ENCODE assay signal across 1 cellular context in the genomic region with DNA sequence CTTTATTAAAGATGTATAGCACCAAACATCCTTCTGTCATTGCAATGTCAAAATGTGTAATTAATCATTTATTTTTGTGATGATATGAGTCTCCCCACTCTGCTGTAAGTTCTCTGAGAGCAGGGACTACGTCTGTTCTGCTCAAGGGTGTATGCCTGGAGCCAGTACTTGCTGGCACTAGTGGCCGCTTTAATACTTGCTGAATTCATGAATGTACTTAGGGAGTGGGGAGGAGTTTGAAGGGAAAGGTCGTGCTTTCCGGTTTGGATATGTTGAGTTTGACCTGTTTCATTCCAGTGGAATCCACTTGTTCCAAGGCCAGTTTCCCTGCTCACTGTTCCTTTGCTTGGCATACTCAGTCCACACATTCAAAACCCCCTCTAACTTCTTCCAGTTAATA.
A peak's percentile ranks its signal among the peaks of the same experiment; 100 is the strongest.
TF ChIP-seq lines count a peak whose summit lies in the region.

No MANE protein-coding gene starts in this region.

TF ChIP-seq in HepG2, 621 proteins besides CTCF, POLR2A, EP300 and RAD21 (continued from another document and continues in another):
- TF ChIP-seq TEAD2 (CRISPR knock-in tag; IDR thresholded peaks at IDR 0.05) = no peak
- TF ChIP-seq, protein P1, sequence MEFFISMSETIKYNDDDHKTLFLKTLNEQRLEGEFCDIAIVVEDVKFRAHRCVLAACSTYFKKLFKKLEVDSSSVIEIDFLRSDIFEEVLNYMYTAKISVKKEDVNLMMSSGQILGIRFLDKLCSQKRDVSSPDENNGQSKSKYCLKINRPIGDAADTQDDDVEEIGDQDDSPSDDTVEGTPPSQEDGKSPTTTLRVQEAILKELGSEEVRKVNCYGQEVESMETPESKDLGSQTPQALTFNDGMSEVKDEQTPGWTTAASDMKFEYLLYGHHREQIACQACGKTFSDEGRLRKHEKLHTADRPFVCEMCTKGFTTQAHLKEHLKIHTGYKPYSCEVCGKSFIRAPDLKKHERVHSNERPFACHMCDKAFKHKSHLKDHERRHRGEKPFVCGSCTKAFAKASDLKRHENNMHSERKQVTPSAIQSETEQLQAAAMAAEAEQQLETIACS (CRISPR knock-in tag; IDR thresholded peaks at IDR 0.05) = no peak
- no peak for TF ChIP-seq ZNF598 (CRISPR knock-in tag; IDR thresholded peaks at IDR 0.05; ENCODE audit: borderline replicate concordance)
- no peak for TF ChIP-seq ZNF207 (IDR thresholded peaks at IDR 0.05; ENCODE audit: borderline replicate concordance)
- TF ChIP-seq ZNF644 (CRISPR knock-in tag; IDR thresholded peaks at IDR 0.05; ENCODE audit: low read depth) = 0 out of 2 replicates have a peak, but pooled peaks have one; percentile 46
- no peak for TF ChIP-seq ZSCAN20 (CRISPR knock-in tag; IDR thresholded peaks at IDR 0.05; ENCODE audit: borderline replicate concordance)
- no peak for TF ChIP-seq MED1 (CRISPR knock-in tag; IDR thresholded peaks at IDR 0.05)
- no peak for TF ChIP-seq ERF (CRISPR knock-in tag; IDR thresholded peaks at IDR 0.05)
- TF ChIP-seq BCLAF1 (IDR thresholded peaks at IDR 0.05) = no peak
- peak; percentile 56; the same call in 1 of the 2 replicates for TF ChIP-seq ZNF263 (CRISPR knock-in tag; IDR thresholded peaks at IDR 0.05)
- TF ChIP-seq ATF6 (CRISPR knock-in tag; conservative IDR thresholded peaks at IDR 0.05) = no peak
- peak; percentile 60; the same call in 1 of the 2 replicates for TF ChIP-seq ARID3A (IDR thresholded peaks at IDR 0.05; ENCODE audit: low read depth, low read length)
- TF ChIP-seq, protein P2, sequence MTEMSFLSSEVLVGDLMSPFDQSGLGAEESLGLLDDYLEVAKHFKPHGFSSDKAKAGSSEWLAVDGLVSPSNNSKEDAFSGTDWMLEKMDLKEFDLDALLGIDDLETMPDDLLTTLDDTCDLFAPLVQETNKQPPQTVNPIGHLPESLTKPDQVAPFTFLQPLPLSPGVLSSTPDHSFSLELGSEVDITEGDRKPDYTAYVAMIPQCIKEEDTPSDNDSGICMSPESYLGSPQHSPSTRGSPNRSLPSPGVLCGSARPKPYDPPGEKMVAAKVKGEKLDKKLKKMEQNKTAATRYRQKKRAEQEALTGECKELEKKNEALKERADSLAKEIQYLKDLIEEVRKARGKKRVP (CRISPR knock-in tag; IDR thresholded peaks at IDR 0.05) = no peak
- no peak for TF ChIP-seq ZBTB3 (CRISPR knock-in tag; IDR thresholded peaks at IDR 0.05; ENCODE audit: borderline replicate concordance, low read depth)
- no peak for TF ChIP-seq CAMTA2 (CRISPR knock-in tag; IDR thresholded peaks at IDR 0.05; ENCODE audit: borderline replicate concordance)
- no peak for TF ChIP-seq GZF1 (CRISPR knock-in tag; IDR thresholded peaks at IDR 0.05)
- TF ChIP-seq ZBTB25 (CRISPR knock-in tag; IDR thresholded peaks at IDR 0.05) = peak; percentile 43; the same call in 1 of the 2 replicates
- no peak for TF ChIP-seq KDM5A (IDR thresholded peaks at IDR 0.05; ENCODE audit: borderline replicate concordance, low read length)
- TF ChIP-seq TBP (CRISPR knock-in tag; IDR thresholded peaks at IDR 0.05) = no peak
- TF ChIP-seq, protein P3, sequence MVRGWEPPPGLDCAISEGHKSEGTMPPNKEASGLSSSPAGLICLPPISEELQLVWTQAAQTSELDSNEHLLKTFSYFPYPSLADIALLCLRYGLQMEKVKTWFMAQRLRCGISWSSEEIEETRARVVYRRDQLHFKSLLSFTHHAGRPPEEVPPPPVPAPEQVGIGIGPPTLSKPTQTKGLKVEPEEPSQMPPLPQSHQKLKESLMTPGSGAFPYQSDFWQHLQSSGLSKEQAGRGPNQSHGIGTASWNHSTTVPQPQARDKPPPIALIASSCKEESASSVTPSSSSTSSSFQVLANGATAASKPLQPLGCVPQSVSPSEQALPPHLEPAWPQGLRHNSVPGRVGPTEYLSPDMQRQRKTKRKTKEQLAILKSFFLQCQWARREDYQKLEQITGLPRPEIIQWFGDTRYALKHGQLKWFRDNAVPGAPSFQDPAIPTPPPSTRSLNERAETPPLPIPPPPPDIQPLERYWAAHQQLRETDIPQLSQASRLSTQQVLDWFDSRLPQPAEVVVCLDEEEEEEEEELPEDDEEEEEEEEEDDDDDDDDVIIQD (CRISPR knock-in tag; IDR thresholded peaks at IDR 0.05; ENCODE audit: low read depth) = peak; percentile 83; the same call in 1 of the 2 replicates
- TF ChIP-seq BRCA1 (CRISPR knock-in tag; IDR thresholded peaks at IDR 0.05) = no peak
- TF ChIP-seq JUN (CRISPR knock-in tag; IDR thresholded peaks at IDR 0.05) = no peak
- TF ChIP-seq RBFOX2 (IDR thresholded peaks at IDR 0.05; ENCODE audit: low read depth, low read length) = no peak
- TF ChIP-seq HOXD1 (CRISPR knock-in tag; IDR thresholded peaks at IDR 0.05) = no peak
- TF ChIP-seq FOXJ3 (CRISPR knock-in tag; IDR thresholded peaks at IDR 0.05; ENCODE audit: borderline replicate concordance) = no peak
- TF ChIP-seq KLF15 (CRISPR knock-in tag; IDR thresholded peaks at IDR 0.05; ENCODE audit: borderline replicate concordance) = no peak
- no peak for TF ChIP-seq ZC3H13 (CRISPR knock-in tag; IDR thresholded peaks at IDR 0.05)
- peak; percentile 32; the same call in 1 of the 2 replicates for TF ChIP-seq ARID5B (CRISPR knock-in tag; IDR thresholded peaks at IDR 0.05)
- TF ChIP-seq, protein P4, sequence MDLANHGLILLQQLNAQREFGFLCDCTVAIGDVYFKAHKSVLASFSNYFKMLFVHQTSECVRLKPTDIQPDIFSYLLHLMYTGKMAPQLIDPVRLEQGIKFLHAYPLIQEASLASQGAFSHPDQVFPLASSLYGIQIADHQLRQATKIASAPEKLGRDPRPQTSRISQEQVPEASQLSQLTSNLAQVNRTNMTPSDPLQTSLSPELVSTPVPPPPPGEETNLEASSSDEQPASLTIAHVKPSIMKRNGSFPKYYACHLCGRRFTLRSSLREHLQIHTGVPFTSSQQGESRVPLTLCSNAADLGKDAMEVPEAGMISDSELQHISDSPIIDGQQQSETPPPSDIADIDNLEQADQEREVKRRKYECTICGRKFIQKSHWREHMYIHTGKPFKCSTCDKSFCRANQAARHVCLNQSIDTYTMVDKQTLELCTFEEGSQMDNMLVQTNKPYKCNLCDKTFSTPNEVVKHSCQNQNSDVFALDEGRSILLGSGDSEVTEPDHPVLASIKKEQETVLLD (CRISPR knock-in tag; IDR thresholded peaks at IDR 0.05; ENCODE audit: low read depth) = no peak
- no peak for TF ChIP-seq MLLT10 (CRISPR knock-in tag; IDR thresholded peaks at IDR 0.05)
- TF ChIP-seq ZNF740 (CRISPR knock-in tag; IDR thresholded peaks at IDR 0.05) = no peak
- no peak for TF ChIP-seq ZMAT5 (CRISPR knock-in tag; IDR thresholded peaks at IDR 0.05; ENCODE audit: borderline replicate concordance, low read depth)
- TF ChIP-seq ELK4 (CRISPR knock-in tag; IDR thresholded peaks at IDR 0.05; ENCODE audit: borderline replicate concordance) = no peak
- TF ChIP-seq ZGPAT (CRISPR knock-in tag; IDR thresholded peaks at IDR 0.05) = no peak
